Comparison of ENCODE assay signal across 2 cellular contexts in the genomic region with DNA sequence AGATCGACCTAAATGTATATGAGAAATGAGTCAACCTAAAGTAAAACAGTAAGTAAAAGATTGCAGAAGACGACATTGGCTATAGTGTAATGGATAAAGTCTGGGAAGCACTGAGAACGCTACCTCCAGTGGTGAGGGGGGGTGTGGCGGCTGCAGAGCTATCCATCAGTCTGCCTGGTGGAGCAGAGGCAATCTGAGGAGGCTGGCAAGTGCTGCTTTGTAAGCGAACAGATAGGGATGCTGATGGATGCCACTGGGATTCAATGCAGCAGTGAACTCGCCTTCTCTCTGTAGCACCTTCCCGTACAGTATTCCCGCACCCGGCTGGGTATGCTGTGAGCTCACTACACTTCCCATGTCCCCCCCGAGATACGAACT.
TF ChIP-seq lines count a peak whose summit lies in the region.

No MANE protein-coding gene starts in this region.

TF ChIP-seq in SK-N-SH, 30 proteins besides CTCF, POLR2A, EP300 and RAD21 (continued from another document):
- TF ChIP-seq, protein P1, sequence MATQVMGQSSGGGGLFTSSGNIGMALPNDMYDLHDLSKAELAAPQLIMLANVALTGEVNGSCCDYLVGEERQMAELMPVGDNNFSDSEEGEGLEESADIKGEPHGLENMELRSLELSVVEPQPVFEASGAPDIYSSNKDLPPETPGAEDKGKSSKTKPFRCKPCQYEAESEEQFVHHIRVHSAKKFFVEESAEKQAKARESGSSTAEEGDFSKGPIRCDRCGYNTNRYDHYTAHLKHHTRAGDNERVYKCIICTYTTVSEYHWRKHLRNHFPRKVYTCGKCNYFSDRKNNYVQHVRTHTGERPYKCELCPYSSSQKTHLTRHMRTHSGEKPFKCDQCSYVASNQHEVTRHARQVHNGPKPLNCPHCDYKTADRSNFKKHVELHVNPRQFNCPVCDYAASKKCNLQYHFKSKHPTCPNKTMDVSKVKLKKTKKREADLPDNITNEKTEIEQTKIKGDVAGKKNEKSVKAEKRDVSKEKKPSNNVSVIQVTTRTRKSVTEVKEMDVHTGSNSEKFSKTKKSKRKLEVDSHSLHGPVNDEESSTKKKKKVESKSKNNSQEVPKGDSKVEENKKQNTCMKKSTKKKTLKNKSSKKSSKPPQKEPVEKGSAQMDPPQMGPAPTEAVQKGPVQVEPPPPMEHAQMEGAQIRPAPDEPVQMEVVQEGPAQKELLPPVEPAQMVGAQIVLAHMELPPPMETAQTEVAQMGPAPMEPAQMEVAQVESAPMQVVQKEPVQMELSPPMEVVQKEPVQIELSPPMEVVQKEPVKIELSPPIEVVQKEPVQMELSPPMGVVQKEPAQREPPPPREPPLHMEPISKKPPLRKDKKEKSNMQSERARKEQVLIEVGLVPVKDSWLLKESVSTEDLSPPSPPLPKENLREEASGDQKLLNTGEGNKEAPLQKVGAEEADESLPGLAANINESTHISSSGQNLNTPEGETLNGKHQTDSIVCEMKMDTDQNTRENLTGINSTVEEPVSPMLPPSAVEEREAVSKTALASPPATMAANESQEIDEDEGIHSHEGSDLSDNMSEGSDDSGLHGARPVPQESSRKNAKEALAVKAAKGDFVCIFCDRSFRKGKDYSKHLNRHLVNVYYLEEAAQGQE (IDR thresholded peaks at IDR 0.05; ENCODE audit: low read depth, low read length): no peak

TF ChIP-seq in SK-N-SH treated with all-trans-retinoic acid at 6 μM for 48 hours, 23 proteins besides CTCF, POLR2A, EP300 and RAD21 (continued from another document):
- TF ChIP-seq ARNTL (CRISPR knock-in tag; IDR thresholded peaks at IDR 0.05; ENCODE audit: borderline replicate concordance, low read depth) (no peak), PPARA (CRISPR knock-in tag; IDR thresholded peaks at IDR 0.05; ENCODE audit: borderline replicate concordance) (no peak)
- TF ChIP-seq, protein P2, sequence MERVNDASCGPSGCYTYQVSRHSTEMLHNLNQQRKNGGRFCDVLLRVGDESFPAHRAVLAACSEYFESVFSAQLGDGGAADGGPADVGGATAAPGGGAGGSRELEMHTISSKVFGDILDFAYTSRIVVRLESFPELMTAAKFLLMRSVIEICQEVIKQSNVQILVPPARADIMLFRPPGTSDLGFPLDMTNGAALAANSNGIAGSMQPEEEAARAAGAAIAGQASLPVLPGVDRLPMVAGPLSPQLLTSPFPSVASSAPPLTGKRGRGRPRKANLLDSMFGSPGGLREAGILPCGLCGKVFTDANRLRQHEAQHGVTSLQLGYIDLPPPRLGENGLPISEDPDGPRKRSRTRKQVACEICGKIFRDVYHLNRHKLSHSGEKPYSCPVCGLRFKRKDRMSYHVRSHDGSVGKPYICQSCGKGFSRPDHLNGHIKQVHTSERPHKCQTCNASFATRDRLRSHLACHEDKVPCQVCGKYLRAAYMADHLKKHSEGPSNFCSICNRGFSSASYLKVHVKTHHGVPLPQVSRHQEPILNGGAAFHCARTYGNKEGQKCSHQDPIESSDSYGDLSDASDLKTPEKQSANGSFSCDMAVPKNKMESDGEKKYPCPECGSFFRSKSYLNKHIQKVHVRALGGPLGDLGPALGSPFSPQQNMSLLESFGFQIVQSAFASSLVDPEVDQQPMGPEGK (CRISPR knock-in tag; IDR thresholded peaks at IDR 0.05; ENCODE audit: borderline replicate concordance): no peak
TF ChIP-seq in SK-N-SH treated with all-trans-retinoic acid at 6 μM for 48 hours: peak in this region for 0.
